1 cellular context compared by ENCODE assay signal in the genomic region with DNA sequence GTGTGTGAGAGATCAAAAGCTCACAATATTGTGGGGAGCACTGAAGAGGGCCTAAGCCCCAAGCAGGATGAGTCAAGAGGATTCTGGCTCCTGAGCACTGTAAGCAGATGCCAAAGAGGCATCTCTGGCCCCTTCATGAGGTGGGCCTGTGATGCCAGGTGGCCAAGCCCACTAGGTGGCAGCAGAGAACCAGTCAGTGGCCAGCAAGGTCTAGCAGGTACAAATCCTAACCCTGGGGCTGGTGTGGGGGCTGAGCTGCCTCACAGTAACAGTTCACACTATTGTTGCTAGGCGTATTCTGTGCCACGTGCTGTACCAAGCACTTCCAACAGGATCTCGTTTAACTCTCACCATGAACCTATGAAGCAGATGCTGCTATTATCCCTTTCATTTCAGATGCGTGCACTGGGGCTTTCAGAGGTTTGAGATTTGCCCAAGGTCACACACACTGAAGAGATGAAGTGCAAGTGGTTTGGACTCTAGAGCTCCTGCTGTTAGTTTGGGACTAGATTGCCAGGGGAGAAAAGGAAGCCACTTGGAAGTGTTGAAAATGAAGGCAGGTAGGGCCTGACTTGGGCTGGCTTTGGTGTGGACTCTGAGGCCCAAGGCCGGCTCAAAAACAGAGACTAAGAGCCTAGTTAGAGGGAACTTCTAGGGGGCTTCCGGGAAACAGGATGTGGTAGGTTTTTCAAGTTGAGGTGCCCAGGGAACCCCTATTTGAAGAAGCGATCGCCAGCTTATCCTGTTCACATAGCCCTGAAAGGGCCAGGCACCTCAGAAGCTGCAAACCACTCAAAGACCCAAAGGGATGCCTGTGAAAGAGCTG.
TF ChIP-seq lines count a peak whose summit lies in the region.

No MANE protein-coding gene starts in this region.

TF ChIP-seq in SK-N-SH, 30 proteins besides CTCF, POLR2A, EP300 and RAD21 (continued from another document):
- TF ChIP-seq PBX3 (IDR thresholded peaks at IDR 0.05) (no peak), SIN3A (IDR thresholded peaks at IDR 0.05; ENCODE audit: borderline replicate concordance, low read depth, low read length) (no peak), REST (IDR thresholded peaks at IDR 0.05; ENCODE audit: low read depth, low read length) (no peak), USF2 (IDR thresholded peaks at IDR 0.05; ENCODE audit: borderline replicate concordance, low read depth, low read length) (peak; percentile 24; the same call in 1 of the 2 replicates), SMC3 (IDR thresholded peaks at IDR 0.05; ENCODE audit: low read depth, low read length) (peak; percentile 89), TAF1 (IDR thresholded peaks at IDR 0.05; ENCODE audit: borderline replicate concordance, low read depth, low read length) (no peak), EZH2phosphoT487 (IDR thresholded peaks at IDR 0.05; ENCODE audit: borderline replicate concordance, low read depth) (no peak), RFX5 (IDR thresholded peaks at IDR 0.05; ENCODE audit: low read length) (no peak), YY1 (IDR thresholded peaks at IDR 0.05; ENCODE audit: low read depth) (no peak)
